Comparison of ENCODE assay signal across 1 cellular context in genomic region chr7:129917934-129918333, GRCh38.
TF ChIP-seq lines count a peak whose summit lies in the region.

No MANE protein-coding gene starts in this region.

TF ChIP-seq in SK-N-SH treated with all-trans-retinoic acid at 6 μM for 48 hours, 23 proteins besides CTCF, POLR2A, EP300 and RAD21 (continued from another document):
- TF ChIP-seq CREB5 (CRISPR knock-in tag; IDR thresholded peaks at IDR 0.05; ENCODE audit: low read depth) (no peak), PATZ1 (CRISPR knock-in tag; IDR thresholded peaks at IDR 0.05; ENCODE audit: borderline replicate concordance) (no peak), ESRRG (CRISPR knock-in tag; IDR thresholded peaks at IDR 0.05) (no peak), ISL1 (CRISPR knock-in tag; IDR thresholded peaks at IDR 0.05) (peak; percentile 79), ZFP3 (CRISPR knock-in tag; IDR thresholded peaks at IDR 0.05) (no peak), ZC3H10 (CRISPR knock-in tag; IDR thresholded peaks at IDR 0.05) (no peak)
